ENCODE assay signal across 10 cellular contexts in the genomic region with DNA sequence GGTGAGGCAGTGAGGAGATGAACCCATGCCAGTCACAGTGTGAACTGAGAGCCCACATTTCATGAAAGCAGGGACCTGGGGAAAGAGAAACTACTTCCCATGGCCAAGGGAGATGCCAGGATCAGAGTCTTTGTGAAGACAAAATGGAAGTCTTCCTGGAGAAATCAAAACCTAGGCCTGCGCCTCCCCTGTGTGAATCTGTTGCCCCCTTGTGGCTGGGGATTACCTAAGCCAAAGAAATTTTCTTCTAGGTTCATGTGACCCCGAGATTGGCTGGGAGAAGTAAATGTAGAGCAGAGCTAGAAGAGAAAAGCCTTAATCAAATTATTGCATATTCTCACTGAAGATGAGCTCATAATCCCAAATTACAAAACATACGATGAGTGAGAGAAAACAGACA.
A peak's percentile ranks its signal among the peaks of the same experiment; 100 is the strongest.
DNase-seq lines count a peak whose midpoint lies in the region; ATAC-seq and TF ChIP-seq lines count a peak whose summit lies in the region.
"Had no signal": no experiment of that assay in that cellular context is flagged by ENCODE, and none has a peak within 500 bp of the region (broad histone marks: within the 10 kb centered on the region; RNA-seq: fewer than 3 reads in every experiment).

No MANE protein-coding gene starts in this region.

- peak; percentile 18 for TF ChIP-seq CTCF in AG09319 (IDR thresholded peaks at IDR 0.05; ENCODE audit: low read depth, low read length)
- TF ChIP-seq CTCF in GM12874 (IDR thresholded peaks at IDR 0.05; ENCODE audit: insufficient read depth, low read depth, low read length), result peak; percentile 16; the same call in 1 of the 2 replicates
- TF ChIP-seq CTCF in endothelial cell (IDR thresholded peaks at IDR 0.05; ENCODE audit: unreplicated experiment), result no peak

- H3K36me3 Mint-ChIP-seq in endothelial cell (ENCODE audit: low read depth, unreplicated experiment), result no peaks in the 10 kb centered on the region

- H3K27me3 Mint-ChIP-seq in endothelial cell (ENCODE audit: unreplicated experiment), result peaks cover 3% of the 10 kb centered on the region

- peaks cover 11% of the 10 kb centered on the region for H3K4me1 Mint-ChIP-seq in endothelial cell (ENCODE audit: unreplicated experiment)

- ATAC-seq in HG02759 (IDR thresholded peaks at IDR 0.05; ENCODE audit: unreplicated experiment), result no peak
- no peak for ATAC-seq in GM19455 (IDR thresholded peaks at IDR 0.05; ENCODE audit: unreplicated experiment)
- ATAC-seq: effector memory CD8-positive, alpha-beta T cell had no signal

- H3K4me3 Mint-ChIP-seq in endothelial cell (ENCODE audit: unreplicated experiment), result no peak overlapping the region
- H3K4me3 Mint-ChIP-seq: effector memory CD8-positive, alpha-beta T cell; stimulated activated naive CD8-positive, alpha-beta T cell treated with anti-CD3 and anti-CD28 coated beads, Interleukin-15, Interleukin-2, amounts not matched to agents 100 ng/mL and 50 ng/mL, for 24 hours had no signal

- peaks cover 2% of the 10 kb centered on the region for H3K4me1 ChIP-seq in NT2/D1 (ENCODE audit: insufficient read depth, insufficient read length)

- no peak overlapping the region for H3K27ac Mint-ChIP-seq in endothelial cell (ENCODE audit: unreplicated experiment)
- H3K27ac Mint-ChIP-seq: effector memory CD8-positive, alpha-beta T cell; stimulated activated naive CD8-positive, alpha-beta T cell treated with anti-CD3 and anti-CD28 coated beads, Interleukin-15, Interleukin-2, amounts not matched to agents 100 ng/mL and 50 ng/mL, for 24 hours had no signal

- DNase-seq in AG09319 (ENCODE audit: extremely low read depth, low read depth) (no peak), NT2/D1 (ENCODE audit: low read depth, low spot score) (peak; percentile 15), endothelial cell (ENCODE audit: low spot score) (peak; percentile 26), amniotic stem cell (lab: John Stamatoyannopoulos, UW) (no peak)
- DNase-seq in NK-92 treated with Interleukin-12 subunit alpha and Interleukin-12 subunit beta, amount 100 ng/mL, for 24 hours (lab: John Stamatoyannopoulos, UW), result no peak
- DNase-seq: effector memory CD8-positive, alpha-beta T cell had no signal

- no peak overlapping the region for H3K9ac ChIP-seq in NT2/D1 (ENCODE audit: insufficient read length, low read depth)

- H3K27me3 ChIP-seq in NT2/D1 (ENCODE audit: insufficient read depth, insufficient read length), result no peaks in the 10 kb centered on the region

- H3K9me3 ChIP-seq in NT2/D1 (ENCODE audit: insufficient read depth, low read length), result no peaks in the 10 kb centered on the region

- no peak overlapping the region for H3K4me3 ChIP-seq in NT2/D1 (ENCODE audit: insufficient read length, low read depth)

- H3K36me3 ChIP-seq in NT2/D1 (ENCODE audit: insufficient read depth, insufficient read length, low read length), result no peaks in the 10 kb centered on the region

- H3K9me3 Mint-ChIP-seq in endothelial cell (ENCODE audit: unreplicated experiment), result peaks cover 13% of the 10 kb centered on the region
- H3K9me3 Mint-ChIP-seq: effector memory CD8-positive, alpha-beta T cell; stimulated activated naive CD8-positive, alpha-beta T cell treated with anti-CD3 and anti-CD28 coated beads, Interleukin-15, Interleukin-2, amounts not matched to agents 100 ng/mL and 50 ng/mL, for 24 hours had no signal

Comparison
In these comparisons a context has a peak if more than half of its experiments do, and no peak if none do; other contexts are left out.
1. DNase-seq: peak in NT2/D1 (single experiment) and endothelial cell (single experiment); none in AG09319 (single experiment), NK-92 treated with Interleukin-12 subunit alpha and Interleukin-12 subunit beta, amount 100 ng/mL, for 24 hours (single experiment) and amniotic stem cell (single experiment).